1 cellular context compared by ENCODE assay signal in the genomic region with DNA sequence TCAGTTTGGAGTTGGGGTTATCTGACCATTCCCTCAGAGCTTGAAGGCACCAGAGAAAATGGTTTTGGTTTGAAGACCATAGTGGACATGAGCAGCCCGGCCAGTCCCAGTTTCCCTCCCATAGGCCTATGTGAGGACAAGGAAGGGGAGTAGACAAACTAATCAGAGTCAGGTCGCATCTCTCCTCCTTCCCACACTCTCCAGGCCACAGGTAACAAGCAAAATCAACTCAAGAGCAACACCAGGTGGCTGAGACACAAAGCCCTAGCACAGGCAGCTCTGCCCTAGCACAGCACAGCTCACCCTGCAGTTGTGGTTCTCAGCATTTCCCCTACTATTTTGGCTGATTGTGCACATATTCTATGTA.
TF ChIP-seq lines count a peak whose summit lies in the region.

No MANE protein-coding gene starts in this region.

TF ChIP-seq in GM12878, 131 proteins besides CTCF, POLR2A, EP300 and RAD21 (continues in another document):
- no peak for TF ChIP-seq KDM1A (IDR thresholded peaks at IDR 0.05; ENCODE audit: borderline replicate concordance)
- TF ChIP-seq, protein P1, sequence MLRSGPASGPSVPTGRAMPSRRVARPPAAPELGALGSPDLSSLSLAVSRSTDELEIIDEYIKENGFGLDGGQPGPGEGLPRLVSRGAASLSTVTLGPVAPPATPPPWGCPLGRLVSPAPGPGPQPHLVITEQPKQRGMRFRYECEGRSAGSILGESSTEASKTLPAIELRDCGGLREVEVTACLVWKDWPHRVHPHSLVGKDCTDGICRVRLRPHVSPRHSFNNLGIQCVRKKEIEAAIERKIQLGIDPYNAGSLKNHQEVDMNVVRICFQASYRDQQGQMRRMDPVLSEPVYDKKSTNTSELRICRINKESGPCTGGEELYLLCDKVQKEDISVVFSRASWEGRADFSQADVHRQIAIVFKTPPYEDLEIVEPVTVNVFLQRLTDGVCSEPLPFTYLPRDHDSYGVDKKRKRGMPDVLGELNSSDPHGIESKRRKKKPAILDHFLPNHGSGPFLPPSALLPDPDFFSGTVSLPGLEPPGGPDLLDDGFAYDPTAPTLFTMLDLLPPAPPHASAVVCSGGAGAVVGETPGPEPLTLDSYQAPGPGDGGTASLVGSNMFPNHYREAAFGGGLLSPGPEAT (IDR thresholded peaks at IDR 0.05; ENCODE audit: low read depth), result peak; percentile 87
- TF ChIP-seq, protein P2, sequence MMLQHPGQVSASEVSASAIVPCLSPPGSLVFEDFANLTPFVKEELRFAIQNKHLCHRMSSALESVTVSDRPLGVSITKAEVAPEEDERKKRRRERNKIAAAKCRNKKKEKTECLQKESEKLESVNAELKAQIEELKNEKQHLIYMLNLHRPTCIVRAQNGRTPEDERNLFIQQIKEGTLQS (IDR thresholded peaks at IDR 0.05; ENCODE audit: borderline replicate concordance, extremely low read depth, low read depth, low read length), result no peak
- TF ChIP-seq, protein P3, sequence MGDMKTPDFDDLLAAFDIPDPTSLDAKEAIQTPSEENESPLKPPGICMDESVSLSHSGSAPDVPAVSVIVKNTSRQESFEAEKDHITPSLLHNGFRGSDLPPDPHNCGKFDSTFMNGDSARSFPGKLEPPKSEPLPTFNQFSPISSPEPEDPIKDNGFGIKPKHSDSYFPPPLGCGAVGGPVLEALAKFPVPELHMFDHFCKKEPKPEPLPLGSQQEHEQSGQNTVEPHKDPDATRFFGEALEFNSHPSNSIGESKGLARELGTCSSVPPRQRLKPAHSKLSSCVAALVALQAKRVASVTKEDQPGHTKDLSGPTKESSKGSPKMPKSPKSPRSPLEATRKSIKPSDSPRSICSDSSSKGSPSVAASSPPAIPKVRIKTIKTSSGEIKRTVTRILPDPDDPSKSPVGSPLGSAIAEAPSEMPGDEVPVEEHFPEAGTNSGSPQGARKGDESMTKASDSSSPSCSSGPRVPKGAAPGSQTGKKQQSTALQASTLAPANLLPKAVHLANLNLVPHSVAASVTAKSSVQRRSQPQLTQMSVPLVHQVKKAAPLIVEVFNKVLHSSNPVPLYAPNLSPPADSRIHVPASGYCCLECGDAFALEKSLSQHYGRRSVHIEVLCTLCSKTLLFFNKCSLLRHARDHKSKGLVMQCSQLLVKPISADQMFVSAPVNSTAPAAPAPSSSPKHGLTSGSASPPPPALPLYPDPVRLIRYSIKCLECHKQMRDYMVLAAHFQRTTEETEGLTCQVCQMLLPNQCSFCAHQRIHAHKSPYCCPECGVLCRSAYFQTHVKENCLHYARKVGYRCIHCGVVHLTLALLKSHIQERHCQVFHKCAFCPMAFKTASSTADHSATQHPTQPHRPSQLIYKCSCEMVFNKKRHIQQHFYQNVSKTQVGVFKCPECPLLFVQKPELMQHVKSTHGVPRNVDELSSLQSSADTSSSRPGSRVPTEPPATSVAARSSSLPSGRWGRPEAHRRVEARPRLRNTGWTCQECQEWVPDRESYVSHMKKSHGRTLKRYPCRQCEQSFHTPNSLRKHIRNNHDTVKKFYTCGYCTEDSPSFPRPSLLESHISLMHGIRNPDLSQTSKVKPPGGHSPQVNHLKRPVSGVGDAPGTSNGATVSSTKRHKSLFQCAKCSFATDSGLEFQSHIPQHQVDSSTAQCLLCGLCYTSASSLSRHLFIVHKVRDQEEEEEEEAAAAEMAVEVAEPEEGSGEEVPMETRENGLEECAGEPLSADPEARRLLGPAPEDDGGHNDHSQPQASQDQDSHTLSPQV (IDR thresholded peaks at IDR 0.05), result no peak
- peak; percentile 53; the same call in 1 of the 2 replicates for TF ChIP-seq TCF12 (IDR thresholded peaks at IDR 0.05; ENCODE audit: low read depth, low read length)
- TF ChIP-seq IRF4 (IDR thresholded peaks at IDR 0.05; ENCODE audit: low read depth, low read length), result no peak
- no peak for TF ChIP-seq ASH2L (IDR thresholded peaks at IDR 0.05; ENCODE audit: borderline replicate concordance, low read depth)
- TF ChIP-seq NR2C2 (IDR thresholded peaks at IDR 0.05; ENCODE audit: borderline replicate concordance, control insufficient read depth, insufficient read length, low read depth), result no peak
- TF ChIP-seq SMC3 (IDR thresholded peaks at IDR 0.05; ENCODE audit: borderline replicate concordance, low read length), result peak; percentile 72; the same call in 1 of the 2 replicates
- peak; percentile 83 for TF ChIP-seq SMARCA5 (IDR thresholded peaks at IDR 0.05)
- no peak for TF ChIP-seq TCF7 (IDR thresholded peaks at IDR 0.05; ENCODE audit: borderline replicate concordance)
- TF ChIP-seq NBN (IDR thresholded peaks at IDR 0.05), result peak; percentile 13; the same call in 1 of the 2 replicates
- TF ChIP-seq TBL1XR1 (IDR thresholded peaks at IDR 0.05; ENCODE audit: low read depth, low read length), result no peak
- peak; percentile 17; the same call in 1 of the 2 replicates for TF ChIP-seq POLR2AphosphoS5 (IDR thresholded peaks at IDR 0.05; ENCODE audit: low read length)
- no peak for TF ChIP-seq RAD51 (IDR thresholded peaks at IDR 0.05)
- TF ChIP-seq NFXL1 (IDR thresholded peaks at IDR 0.05; ENCODE audit: borderline replicate concordance), result no peak
- TF ChIP-seq NFIC (IDR thresholded peaks at IDR 0.05; ENCODE audit: low read depth, low read length), result no peak
- TF ChIP-seq EED (IDR thresholded peaks at IDR 0.05; ENCODE audit: low read depth), result peak; percentile 21; the same call in 1 of the 2 replicates
- TF ChIP-seq, protein P4, sequence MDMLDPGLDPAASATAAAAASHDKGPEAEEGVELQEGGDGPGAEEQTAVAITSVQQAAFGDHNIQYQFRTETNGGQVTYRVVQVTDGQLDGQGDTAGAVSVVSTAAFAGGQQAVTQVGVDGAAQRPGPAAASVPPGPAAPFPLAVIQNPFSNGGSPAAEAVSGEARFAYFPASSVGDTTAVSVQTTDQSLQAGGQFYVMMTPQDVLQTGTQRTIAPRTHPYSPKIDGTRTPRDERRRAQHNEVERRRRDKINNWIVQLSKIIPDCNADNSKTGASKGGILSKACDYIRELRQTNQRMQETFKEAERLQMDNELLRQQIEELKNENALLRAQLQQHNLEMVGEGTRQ (IDR thresholded peaks at IDR 0.05; ENCODE audit: borderline replicate concordance, low read depth, low read length), result no peak
- TF ChIP-seq PAX8 (IDR thresholded peaks at IDR 0.05), result no peak
- TF ChIP-seq STAT1 (conservative IDR thresholded peaks at IDR 0.05), result no peak
- no peak for TF ChIP-seq SP1 (IDR thresholded peaks at IDR 0.05; ENCODE audit: low read depth, low read length)
- no peak for TF ChIP-seq ETV6 (conservative IDR thresholded peaks at IDR 0.05 in 1 of 2, IDR thresholded peaks at IDR 0.05 in 1 of 2; ENCODE audit: borderline replicate concordance in 1 of 2, low read depth in 1 of 2)
- no peak for TF ChIP-seq HDGF (IDR thresholded peaks at IDR 0.05)
- TF ChIP-seq RCOR1 (conservative IDR thresholded peaks at IDR 0.05; ENCODE audit: low read depth, low read length), result no peak
- no peak for TF ChIP-seq SIN3A (IDR thresholded peaks at IDR 0.05; ENCODE audit: low read depth, low read length)
- TF ChIP-seq NRF1 (conservative IDR thresholded peaks at IDR 0.05; ENCODE audit: low read depth, low read length), result no peak
- TF ChIP-seq FOXK2 (IDR thresholded peaks at IDR 0.05), result no peak
- no peak for TF ChIP-seq BCL11A (IDR thresholded peaks at IDR 0.05; ENCODE audit: low read depth, low read length)
- TF ChIP-seq MLLT1 (IDR thresholded peaks at IDR 0.05), result 0 out of 2 replicates have a peak, but pooled peaks have one; percentile 4
- no peak for TF ChIP-seq BRCA1 (IDR thresholded peaks at IDR 0.05; ENCODE audit: low read depth, low read length)
- no peak for TF ChIP-seq RUNX3 (IDR thresholded peaks at IDR 0.05; ENCODE audit: low read length)
- TF ChIP-seq IKZF2 (IDR thresholded peaks at IDR 0.05), result no peak; a peak in 1 of 4 replicates
- TF ChIP-seq, protein P5, sequence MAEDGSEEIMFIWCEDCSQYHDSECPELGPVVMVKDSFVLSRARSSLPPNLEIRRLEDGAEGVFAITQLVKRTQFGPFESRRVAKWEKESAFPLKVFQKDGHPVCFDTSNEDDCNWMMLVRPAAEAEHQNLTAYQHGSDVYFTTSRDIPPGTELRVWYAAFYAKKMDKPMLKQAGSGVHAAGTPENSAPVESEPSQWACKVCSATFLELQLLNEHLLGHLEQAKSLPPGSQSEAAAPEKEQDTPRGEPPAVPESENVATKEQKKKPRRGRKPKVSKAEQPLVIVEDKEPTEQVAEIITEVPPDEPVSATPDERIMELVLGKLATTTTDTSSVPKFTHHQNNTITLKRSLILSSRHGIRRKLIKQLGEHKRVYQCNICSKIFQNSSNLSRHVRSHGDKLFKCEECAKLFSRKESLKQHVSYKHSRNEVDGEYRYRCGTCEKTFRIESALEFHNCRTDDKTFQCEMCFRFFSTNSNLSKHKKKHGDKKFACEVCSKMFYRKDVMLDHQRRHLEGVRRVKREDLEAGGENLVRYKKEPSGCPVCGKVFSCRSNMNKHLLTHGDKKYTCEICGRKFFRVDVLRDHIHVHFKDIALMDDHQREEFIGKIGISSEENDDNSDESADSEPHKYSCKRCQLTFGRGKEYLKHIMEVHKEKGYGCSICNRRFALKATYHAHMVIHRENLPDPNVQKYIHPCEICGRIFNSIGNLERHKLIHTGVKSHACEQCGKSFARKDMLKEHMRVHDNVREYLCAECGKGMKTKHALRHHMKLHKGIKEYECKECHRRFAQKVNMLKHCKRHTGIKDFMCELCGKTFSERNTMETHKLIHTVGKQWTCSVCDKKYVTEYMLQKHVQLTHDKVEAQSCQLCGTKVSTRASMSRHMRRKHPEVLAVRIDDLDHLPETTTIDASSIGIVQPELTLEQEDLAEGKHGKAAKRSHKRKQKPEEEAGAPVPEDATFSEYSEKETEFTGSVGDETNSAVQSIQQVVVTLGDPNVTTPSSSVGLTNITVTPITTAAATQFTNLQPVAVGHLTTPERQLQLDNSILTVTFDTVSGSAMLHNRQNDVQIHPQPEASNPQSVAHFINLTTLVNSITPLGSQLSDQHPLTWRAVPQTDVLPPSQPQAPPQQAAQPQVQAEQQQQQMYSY (CRISPR knock-in tag; IDR thresholded peaks at IDR 0.05), result 0 out of 2 replicates have a peak, but pooled peaks have one; percentile 35
- no peak for TF ChIP-seq ZNF24 (IDR thresholded peaks at IDR 0.05)
- no peak for TF ChIP-seq SMAD5 (IDR thresholded peaks at IDR 0.05; ENCODE audit: low read depth)
- TF ChIP-seq E2F8 (IDR thresholded peaks at IDR 0.05; ENCODE audit: low read depth, partially characterized antibody), result no peak
- TF ChIP-seq SREBF1 (IDR thresholded peaks at IDR 0.05; ENCODE audit: low read length), result no peak
- no peak for TF ChIP-seq BMI1 (IDR thresholded peaks at IDR 0.05; ENCODE audit: borderline replicate concordance)
- TF ChIP-seq PAX5 (IDR thresholded peaks at IDR 0.05; ENCODE audit: borderline replicate concordance, low read depth, low read length), result no peak
- TF ChIP-seq HDAC2 (IDR thresholded peaks at IDR 0.05), result no peak
- TF ChIP-seq ZBTB40 (IDR thresholded peaks at IDR 0.05; ENCODE audit: borderline replicate concordance), result no peak
- no peak for TF ChIP-seq SPI1 (IDR thresholded peaks at IDR 0.05; ENCODE audit: borderline replicate concordance, insufficient read depth, low read depth, low read length)
